Comparison of ENCODE assay signal across 18 cellular contexts in genomic region chr7:91396-92158, GRCh38.
"Had no signal": no experiment of that assay in that cellular context is flagged by ENCODE, and none has a peak within 500 bp of the region (broad histone marks: within the 10 kb centered on the region; RNA-seq: fewer than 3 reads in every experiment).

No MANE protein-coding gene starts in this region.

- H3K36me3 ChIP-seq: breast epithelium, pancreas, thyroid gland had no signal

- H3K4me3 ChIP-seq: breast epithelium, pancreas, skin epidermis, thyroid gland had no signal

- DNase-seq: activated CD4-positive, alpha-beta T cell treated with anti-CD3 and anti-CD28 coated beads, Interleukin-2, amount 50 U/mL, for 4 hours; activated CD4-positive, CD25-positive, alpha-beta regulatory T cell treated with anti-CD3 and anti-CD28 coated beads, Interleukin-2, amount 50 U/mL, for 72 hours; activated naive CD4-positive, alpha-beta T cell; activated naive CD8-positive, alpha-beta T cell treated with anti-CD3 and anti-CD28 coated beads, Interleukin-2, amount 10 ng/mL, durations not matched to agents 7 days and 5 days; activated T-cell treated with anti-CD3 and anti-CD28 coated beads for 4 hours; aorta; cerebellar nuclear complex; hypothalamus; midbrain; pancreas; stimulated activated CD4-positive, alpha-beta T cell treated with anti-CD3 and anti-CD28 coated beads, Interleukin-15, amount 100 ng/mL, for 24 hours; stimulated activated CD4-positive, alpha-beta T cell treated with anti-CD3 and anti-CD28 coated beads, Interleukin-4, amount 100 ng/mL, for 1 hour; stimulated activated naive B cell treated with anti-CD40 and anti-IgM and Interleukin-4, amounts not matched to agents 10 μg/mL and 1 μg/mL and 100 μg/mL, for 72 hours; T-cell; T-helper 9 cell; thyroid gland had no signal

- H3K27me3 ChIP-seq: breast epithelium, pancreas, thyroid gland had no signal

- ATAC-seq: pancreas; stimulated activated naive B cell treated with anti-CD40 and anti-IgM and Interleukin-4, amounts not matched to agents 10 μg/mL and 1 μg/mL and 100 μg/mL, for 72 hours; T-cell had no signal

- H3K27ac ChIP-seq: pancreas, thyroid gland had no signal

- H3K9me3 ChIP-seq: breast epithelium, pancreas, thyroid gland had no signal
